11 cellular contexts compared by ENCODE assay signal in the genomic region with DNA sequence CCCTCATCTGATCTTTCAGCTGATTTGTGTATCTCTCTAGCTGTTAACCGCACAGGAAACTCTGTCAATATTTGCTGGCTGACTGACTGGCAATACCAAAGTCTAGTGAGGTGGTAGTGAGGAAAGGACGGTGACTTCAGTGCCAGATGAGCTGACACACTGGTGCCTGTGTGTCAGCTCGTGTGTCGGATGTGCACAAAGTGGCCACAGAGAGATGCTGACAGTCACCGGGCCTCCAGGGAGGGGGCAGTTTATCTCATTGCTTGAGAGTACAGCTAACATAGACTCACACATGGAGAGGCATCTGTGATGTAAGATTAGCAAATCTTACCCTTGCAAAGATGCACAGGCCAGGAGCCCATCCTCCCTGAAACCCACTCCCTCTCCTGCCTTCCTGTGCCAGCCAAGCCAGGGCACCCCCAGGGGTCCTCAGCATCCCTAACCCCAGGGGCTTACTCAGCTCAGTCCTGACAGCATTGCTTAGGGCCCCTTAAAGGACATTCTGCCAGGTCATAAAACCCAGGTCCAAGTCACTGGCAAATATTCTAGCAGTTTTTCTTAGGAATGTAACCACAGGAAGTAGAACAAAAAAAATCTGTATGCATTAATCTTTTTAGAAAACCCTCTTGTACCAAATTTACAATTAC.
DNase-seq lines count a peak whose midpoint lies in the region; ATAC-seq, FAIRE-seq and TF ChIP-seq lines count a peak whose summit lies in the region.
"Had no signal": no experiment of that assay in that cellular context is flagged by ENCODE, and none has a peak within 500 bp of the region (broad histone marks: within the 10 kb centered on the region; RNA-seq: fewer than 3 reads in every experiment).

No MANE protein-coding gene starts in this region.

- POLR2A ChIA-PET in activated CD4-positive, alpha-beta memory T cell treated with anti-CD3 and anti-CD28 coated beads, Interleukin-2, amount 10 ng/mL, durations not matched to agents 7 days and 5 days (lab: Charles Lee) = no interaction called here
- POLR2A ChIA-PET in HepG2 (lab: Yijun Ruan, JAX) = no interaction called here

- no peaks in the 10 kb centered on the region for H3K9me2 ChIP-seq in hepatocyte (replicated peaks; ENCODE audit: insufficient read depth)

- CTCF ChIA-PET in activated CD4-positive, alpha-beta memory T cell treated with anti-CD3 and anti-CD28 coated beads, Interleukin-2, amount 10 ng/mL, durations not matched to agents 7 days and 5 days (lab: Charles Lee) = interaction anchor here (1.2 to 1.4 kb wide), 2 partner anchors 11 to 142 kb away, joined by 3 to 5 read pairs; no protein-coding TSS in a partner anchor
- CTCF ChIA-PET in HepG2 (lab: Yijun Ruan, JAX; ENCODE audit: low intra/inter-chr PET ratio, low total read pairs) = no interaction called here

- in situ Hi-C loops in HepG2 (cut with HindIII; ENCODE audit: extremely low pct_ligation_motif_present, low pct_unique_long_range_greater_than_20kb) = no loop called here

- no peaks in the 10 kb centered on the region for H3K9me3 ChIP-seq in BLaER1 treated with 17β-estradiol and CSF1 and Interleukin-3, amounts not matched to agents 10 nM and 100 nM (replicated peaks in 1 of 11)
- H3K9me3 ChIP-seq in hepatocyte (ENCODE audit: low read depth) (no peaks in the 10 kb centered on the region), HepG2 (ENCODE audit: low read length) (no peaks in the 10 kb centered on the region)

- H3K4me1 ChIP-seq in BLaER1 treated with 17β-estradiol and CSF1 and Interleukin-3, amounts not matched to agents 10 nM and 100 nM = peaks cover 6 to 32% (median 17%) of the 10 kb centered on the region in 10 experiments; a peak in 18 of 20 replicates
- H3K4me1 ChIP-seq in hepatocyte (ENCODE audit: insufficient read depth) (peaks cover 11% of the 10 kb centered on the region), HepG2 (ENCODE audit: insufficient read depth, low read length) (no peaks in the 10 kb centered on the region)

- peak overlapping the region in 1 of 11 experiments; percentile 34; a peak in 2 of 22 replicates for H3K9ac ChIP-seq in BLaER1 treated with 17β-estradiol and CSF1 and Interleukin-3, amounts not matched to agents 10 nM and 100 nM
- no peak overlapping the region for H3K9ac ChIP-seq in HepG2 (ENCODE audit: insufficient read depth, low read depth, low read length)

- H3K27me3 ChIP-seq in BLaER1 treated with 17β-estradiol and CSF1 and Interleukin-3, amounts not matched to agents 10 nM and 100 nM = no peaks in the 10 kb centered on the region
- peaks cover 7% of the 10 kb centered on the region for H3K27me3 ChIP-seq in hepatocyte
- peaks cover 4 to 15% of the 10 kb centered on the region in 2 experiments; a peak in 2 of 5 replicates for H3K27me3 ChIP-seq in HepG2 (ENCODE audit: control insufficient read depth in 1 of 2, insufficient read depth in 2 of 2, low read length in 2 of 2)

- peak overlapping the region; percentile 69 for H3K27ac Mint-ChIP-seq in activated CD4-positive, alpha-beta memory T cell treated with anti-CD3 and anti-CD28 coated beads, Interleukin-2, amount 10 ng/mL, durations not matched to agents 7 days and 5 days

- no peaks in the 10 kb centered on the region for H3K36me3 ChIP-seq in BLaER1 treated with 17β-estradiol and CSF1 and Interleukin-3, amounts not matched to agents 10 nM and 100 nM
- H3K36me3 ChIP-seq in hepatocyte (replicated peaks; ENCODE audit: insufficient read depth, low read depth) = no peaks in the 10 kb centered on the region
- H3K36me3 ChIP-seq in HepG2 (replicated peaks in 1 of 2; ENCODE audit: control insufficient read depth in 1 of 2, insufficient read depth in 2 of 2, low read length in 2 of 2) = no peaks in the 10 kb centered on the region

- TF ChIP-seq RAD21 in HepG2 (CRISPR knock-in tag; IDR thresholded peaks at IDR 0.05) = no peak

- H2AFZ ChIP-seq in hepatocyte = no peak overlapping the region
- H2AFZ ChIP-seq in HepG2 (ENCODE audit: low read length) = no peak overlapping the region

- no peaks in the 10 kb centered on the region for H3K36me3 Mint-ChIP-seq in activated CD4-positive, alpha-beta memory T cell treated with anti-CD3 and anti-CD28 coated beads, Interleukin-2, amount 10 ng/mL, durations not matched to agents 7 days and 5 days (ENCODE audit: low read depth)

- no peaks in the 10 kb centered on the region for H3K9me3 Mint-ChIP-seq in activated CD4-positive, alpha-beta memory T cell treated with anti-CD3 and anti-CD28 coated beads, Interleukin-2, amount 10 ng/mL, durations not matched to agents 7 days and 5 days

- no peaks in the 10 kb centered on the region for H3K27me3 Mint-ChIP-seq in activated CD4-positive, alpha-beta memory T cell treated with anti-CD3 and anti-CD28 coated beads, Interleukin-2, amount 10 ng/mL, durations not matched to agents 7 days and 5 days

- ATAC-seq in GM18858 (IDR thresholded peaks at IDR 0.05; ENCODE audit: unreplicated experiment) (no peak), HepG2 (no peak), HG03457 (IDR thresholded peaks at IDR 0.05; ENCODE audit: unreplicated experiment) (no peak)
- ATAC-seq: right cardiac atrium had no signal

- H3K4me3 Mint-ChIP-seq in activated CD4-positive, alpha-beta memory T cell treated with anti-CD3 and anti-CD28 coated beads, Interleukin-2, amount 10 ng/mL, durations not matched to agents 7 days and 5 days = no peak overlapping the region

- H3K79me2 ChIP-seq in hepatocyte (no peaks in the 10 kb centered on the region), HepG2 (ENCODE audit: insufficient read depth, low read length) (no peaks in the 10 kb centered on the region)

- FAIRE-seq in HepG2 (lab: Jason Lieb, UNC) = no peak
- FAIRE-seq: D721Med had no signal

- no peak for TF ChIP-seq POLR2A in HepG2 (IDR thresholded peaks at IDR 0.05; ENCODE audit: insufficient read depth in 1 of 2, low read depth in 2 of 2, low read length in 2 of 2)

- WGBS in hepatocyte (ENCODE audit: low lambda C conversion rate, missing lambda C conversion rate) = 65% methylated on average over 5 of the region's 5 CpGs
- WGBS in HepG2 (ENCODE audit: low lambda C conversion rate) = 0% methylated on average over 4 of the region's 5 CpGs

- TF ChIP-seq EP300 in HepG2 (IDR thresholded peaks at IDR 0.05; ENCODE audit: low read depth in 2 of 2, low read length in 2 of 2) (no peak), HepG2 (CRISPR knock-in tag; IDR thresholded peaks at IDR 0.05; ENCODE audit: borderline replicate concordance) (no peak)

- intact Hi-C loops in HepG2 (cut with micrococcal nuclease; ENCODE audit: unreplicated experiment) = no loop called here

- H3K27ac ChIP-seq in BLaER1 treated with 17β-estradiol and CSF1 and Interleukin-3, amounts not matched to agents 10 nM and 100 nM = 0 out of 22 replicates have a peak overlapping the region, but pooled peaks of 1 of the 11 experiments have one; percentile 26
- H3K27ac ChIP-seq in hepatocyte = no peak overlapping the region
- H3K27ac ChIP-seq in HepG2 (ENCODE audit: extremely low read length, insufficient read depth, low read length) = no peak overlapping the region

- TF ChIP-seq CTCF in LNCaP clone FGC (IDR thresholded peaks at IDR 0.05; ENCODE audit: control insufficient read depth, extremely low read depth, insufficient read depth) (no peak), hepatocyte (IDR thresholded peaks at IDR 0.05; ENCODE audit: poor library complexity) (no peak), HepG2 (CRISPR knock-in tag; IDR thresholded peaks at IDR 0.05) (no peak)

- DNase-seq in LNCaP clone FGC (ENCODE audit: low read depth) = peak; percentile 31
- DNase-seq in activated CD4-positive, alpha-beta memory T cell treated with anti-CD3 and anti-CD28 coated beads, Interleukin-2, amount 10 ng/mL, durations not matched to agents 7 days and 5 days = peak; percentile 65
- peak; percentile 30 for DNase-seq in hepatocyte (ENCODE audit: low spot score)
- no peak for DNase-seq in HepG2 (ENCODE audit: low spot score)
- no peak for DNase-seq in HuH-7.5 (ENCODE audit: low spot score)
- DNase-seq: Kasumi-1, right cardiac atrium had no signal

- no TSS peak for BruUV-seq in HepG2 (replicated peaks; lab: Mats Ljungman, UMichigan)

- H3K4me3 ChIP-seq in BLaER1 treated with 17β-estradiol and CSF1 and Interleukin-3, amounts not matched to agents 10 nM and 100 nM = no peak overlapping the region
- H3K4me3 ChIP-seq in LNCaP clone FGC (ENCODE audit: low read depth, low read length) = no peak overlapping the region
- H3K4me3 ChIP-seq in hepatocyte = no peak overlapping the region
- no peak overlapping the region for H3K4me3 ChIP-seq in HepG2 (replicated peaks in 1 of 3; ENCODE audit: insufficient read depth in 1 of 3, low read depth in 2 of 3, low read length in 3 of 3)

- peak overlapping the region in 10 of 11 experiments; percentile 19 to 72 (median 54); a peak in 20 of 22 replicates for H3K4me2 ChIP-seq in BLaER1 treated with 17β-estradiol and CSF1 and Interleukin-3, amounts not matched to agents 10 nM and 100 nM
- H3K4me2 ChIP-seq in hepatocyte (no peak overlapping the region), HepG2 (ENCODE audit: low read depth, low read length) (no peak overlapping the region)

- no peaks in the 10 kb centered on the region for H4K20me1 ChIP-seq in BLaER1 treated with 17β-estradiol and CSF1 and Interleukin-3, amounts not matched to agents 10 nM and 100 nM
- H4K20me1 ChIP-seq in hepatocyte (ENCODE audit: insufficient read depth, poor library complexity, severe bottlenecking) (no peaks in the 10 kb centered on the region), HepG2 (ENCODE audit: insufficient read depth, low read length) (no peaks in the 10 kb centered on the region)

- H3K4me1 Mint-ChIP-seq in activated CD4-positive, alpha-beta memory T cell treated with anti-CD3 and anti-CD28 coated beads, Interleukin-2, amount 10 ng/mL, durations not matched to agents 7 days and 5 days = peaks cover 46% of the 10 kb centered on the region

TF ChIP-seq in HepG2, 621 proteins besides CTCF, POLR2A, EP300 and RAD21 (continues in another document):
- TF ChIP-seq ZC3H4 (CRISPR knock-in tag; IDR thresholded peaks at IDR 0.05; ENCODE audit: borderline replicate concordance) (no peak), ETV5 (CRISPR knock-in tag; IDR thresholded peaks at IDR 0.05; ENCODE audit: borderline replicate concordance) (no peak), ZNF629 (CRISPR knock-in tag; conservative IDR thresholded peaks at IDR 0.05) (no peak), ZNF569 (CRISPR knock-in tag; IDR thresholded peaks at IDR 0.05; ENCODE audit: borderline replicate concordance) (no peak), ZNF577 (CRISPR knock-in tag; IDR thresholded peaks at IDR 0.05; ENCODE audit: borderline replicate concordance, low read depth) (no peak)
- TF ChIP-seq, protein P1, sequence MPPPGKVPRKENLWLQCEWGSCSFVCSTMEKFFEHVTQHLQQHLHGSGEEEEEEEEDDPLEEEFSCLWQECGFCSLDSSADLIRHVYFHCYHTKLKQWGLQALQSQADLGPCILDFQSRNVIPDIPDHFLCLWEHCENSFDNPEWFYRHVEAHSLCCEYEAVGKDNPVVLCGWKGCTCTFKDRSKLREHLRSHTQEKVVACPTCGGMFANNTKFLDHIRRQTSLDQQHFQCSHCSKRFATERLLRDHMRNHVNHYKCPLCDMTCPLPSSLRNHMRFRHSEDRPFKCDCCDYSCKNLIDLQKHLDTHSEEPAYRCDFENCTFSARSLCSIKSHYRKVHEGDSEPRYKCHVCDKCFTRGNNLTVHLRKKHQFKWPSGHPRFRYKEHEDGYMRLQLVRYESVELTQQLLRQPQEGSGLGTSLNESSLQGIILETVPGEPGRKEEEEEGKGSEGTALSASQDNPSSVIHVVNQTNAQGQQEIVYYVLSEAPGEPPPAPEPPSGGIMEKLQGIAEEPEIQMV (CRISPR knock-in tag; IDR thresholded peaks at IDR 0.05; ENCODE audit: low read depth) = no peak

Comparison
In these comparisons a context has a peak if more than half of its experiments do, and no peak if none do; other contexts are left out.
1. H3K4me2 ChIP-seq: peak in BLaER1 treated with 17β-estradiol and CSF1 and Interleukin-3, amounts not matched to agents 10 nM and 100 nM (10 of 11); none in hepatocyte (single experiment) and HepG2 (single experiment).
2. DNase-seq: peak in LNCaP clone FGC (single experiment), activated CD4-positive, alpha-beta memory T cell treated with anti-CD3 and anti-CD28 coated beads, Interleukin-2, amount 10 ng/mL, durations not matched to agents 7 days and 5 days (single experiment) and hepatocyte (single experiment); none in HepG2 (single experiment) and HuH-7.5 (single experiment).